Comparison of ENCODE assay signal across 9 cellular contexts in the genomic region with DNA sequence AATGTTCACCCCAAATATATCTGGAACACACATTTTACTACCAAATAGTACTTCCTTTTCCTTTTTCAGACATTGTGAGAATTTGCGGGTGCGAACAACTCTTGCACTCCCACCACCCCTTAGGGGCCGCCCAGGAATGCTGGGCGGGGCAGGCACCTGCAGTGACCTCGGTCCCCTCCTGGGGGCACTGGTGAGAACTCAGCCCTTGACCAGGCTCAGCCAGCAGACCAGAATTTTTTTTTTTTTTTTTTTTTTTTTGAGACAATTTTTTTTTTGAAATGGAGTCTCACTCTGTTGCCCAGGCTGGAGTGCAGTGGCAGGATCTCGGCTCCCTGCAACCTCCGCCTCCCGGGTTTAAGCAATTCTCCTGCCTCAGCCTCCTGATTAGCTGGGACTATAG.
DNase-seq lines count a peak whose midpoint lies in the region; ATAC-seq and TF ChIP-seq lines count a peak whose summit lies in the region.
"Had no signal": no experiment of that assay in that cellular context is flagged by ENCODE, and none has a peak within 500 bp of the region (broad histone marks: within the 10 kb centered on the region; RNA-seq: fewer than 3 reads in every experiment).

No MANE protein-coding gene starts in this region.

- peak; percentile 6 for DNase-seq in stimulated activated CD4-positive, alpha-beta T cell treated with anti-CD3 and anti-CD28 coated beads, Interleukin-12 subunit alpha, Interleukin-12 subunit beta, amount 100 ng/mL, for 4 hours
- no peak for DNase-seq in stimulated activated CD4-positive, alpha-beta T cell treated with anti-CD3 and anti-CD28 coated beads, Interleukin-4, amount 100 ng/mL, for 1 hour
- peak; percentile 54 for DNase-seq in OCI-M1 (lab: John Stamatoyannopoulos, UW)
- DNase-seq in fibroblast of villous mesenchyme (ENCODE audit: low read depth): no peak
- no peak for DNase-seq in HCEC 1CT
- no peak for DNase-seq in NCI-H1417 treated with DMSO at 0.1 percent for 48 hours (lab: John Stamatoyannopoulos, UW)
- DNase-seq in SIG-M5 treated with dmso at 0.1 percent for 504 hours (lab: John Stamatoyannopoulos, UW; ENCODE audit: unreplicated experiment): no peak
- DNase-seq: activated T-cell treated with anti-CD3 and anti-CD28 coated beads, Interleukin-2, amount 50 U/mL, for 4 hours had no signal

- no peak overlapping the region for H3K4me3 ChIP-seq in fibroblast of villous mesenchyme (ENCODE audit: low read depth, low read length)

- peak; percentile 50 for TF ChIP-seq CTCF in fibroblast of villous mesenchyme (IDR thresholded peaks at IDR 0.05; ENCODE audit: insufficient read depth, low read depth, low read length)

- no peak for ATAC-seq in GM18907 (IDR thresholded peaks at IDR 0.05; ENCODE audit: unreplicated experiment)

Comparison
In these comparisons a context has a peak if more than half of its experiments do, and no peak if none do; other contexts are left out.
1. DNase-seq: peak in stimulated activated CD4-positive, alpha-beta T cell treated with anti-CD3 and anti-CD28 coated beads, Interleukin-12 subunit alpha, Interleukin-12 subunit beta, amount 100 ng/mL, for 4 hours (single experiment) and OCI-M1 (single experiment); none in stimulated activated CD4-positive, alpha-beta T cell treated with anti-CD3 and anti-CD28 coated beads, Interleukin-4, amount 100 ng/mL, for 1 hour (single experiment), fibroblast of villous mesenchyme (single experiment), HCEC 1CT (single experiment), NCI-H1417 treated with DMSO at 0.1 percent for 48 hours (single experiment) and SIG-M5 treated with dmso at 0.1 percent for 504 hours (single experiment).